ENCODE assay signal across 6 cellular contexts in genomic region chr14:58343535-58343934, GRCh38. TPM values are rescaled to one million over a fixed set of nuclear protein-coding genes. Genes with fewer than 3 reads are reported as not detected.
"Had no signal": no experiment of that assay in that cellular context is flagged by ENCODE, and none has a peak within 500 bp of the region (broad histone marks: within the 10 kb centered on the region; RNA-seq: fewer than 3 reads in every experiment).

No MANE protein-coding gene starts in this region.

RNA-seq across cellular contexts. Expression of gene TOMM20L, which starts 52.2 kb away (rescaled TPM):
- total RNA-seq: M059J, PC-3, Peyer's patch, Right ventricle myocardium superior, SJSA1 had no signal
- polyA plus RNA-seq: SK-N-SH had no signal
